8 cellular contexts compared by ENCODE assay signal in genomic region chr20:20003955-20004322, GRCh38. TPM values are rescaled to one million over a fixed set of nuclear protein-coding genes. Genes with fewer than 3 reads are reported as not detected.
DNase-seq lines count a peak whose midpoint lies in the region; ATAC-seq and TF ChIP-seq lines count a peak whose summit lies in the region.
"Not testable (repeated sequence)": the region's sequence is repeated elsewhere in the genome, so short reads cannot be mapped to it uniquely, and the experiment has no call there.

No MANE protein-coding gene starts in this region.

- peaks cover 12% of the 10 kb centered on the region for H3K4me1 Mint-ChIP-seq in activated naive CD4-positive, alpha-beta T cell treated with anti-CD3 and anti-CD28 coated beads, Interleukin-2, amount 10 ng/mL, durations not matched to agents 7 days and 5 days

- not testable (repeated sequence) for H3K36me3 ChIP-seq in BLaER1; SK-N-MC (ENCODE audit: insufficient read depth, low read length); parathyroid adenoma (ENCODE audit: control insufficient read depth, insufficient read depth, low read length)
- peaks cover 16 to 21% of the 10 kb centered on the region in 2 donors for H3K36me3 ChIP-seq in lung (ENCODE audit: control insufficient read depth in 2 of 2, insufficient read depth in 2 of 2, low read length in 2 of 2)

- H3K27me3 ChIP-seq in BLaER1; foreskin keratinocyte; lung (ENCODE audit: control insufficient read depth, insufficient read depth); parathyroid adenoma (ENCODE audit: control insufficient read depth, insufficient read depth, low read length): not testable (repeated sequence)

- not testable (repeated sequence) for H3K9me3 Mint-ChIP-seq in activated naive CD4-positive, alpha-beta T cell treated with anti-CD3 and anti-CD28 coated beads, Interleukin-2, amount 10 ng/mL, durations not matched to agents 7 days and 5 days

- H3K27ac Mint-ChIP-seq in activated naive CD4-positive, alpha-beta T cell treated with anti-CD3 and anti-CD28 coated beads, Interleukin-2, amount 10 ng/mL, durations not matched to agents 7 days and 5 days = not testable (repeated sequence)

- H3K4me3 ChIP-seq in BLaER1 (peak overlapping the region; percentile 58), SK-N-MC (peak overlapping the region; percentile 73), parathyroid adenoma (ENCODE audit: low read depth, low read length) (peak overlapping the region; percentile 38)
- H3K4me3 ChIP-seq in lung = not testable (repeated sequence)

- H3K27me3 Mint-ChIP-seq in activated naive CD4-positive, alpha-beta T cell treated with anti-CD3 and anti-CD28 coated beads, Interleukin-2, amount 10 ng/mL, durations not matched to agents 7 days and 5 days = peaks cover 60% of the 10 kb centered on the region

- 43 to 56% methylated on average over 6 of the region's 6 CpGs for WGBS in lung, 2 donors

- TF ChIP-seq CTCF in foreskin keratinocyte (conservative IDR thresholded peaks at IDR 0.05); lung (IDR thresholded peaks at IDR 0.05; ENCODE audit: control extremely low read depth, extremely low read depth); parathyroid adenoma (IDR thresholded peaks at IDR 0.05): not testable (repeated sequence)

- peak overlapping the region; percentile 29 for H3K4me3 Mint-ChIP-seq in activated naive CD4-positive, alpha-beta T cell treated with anti-CD3 and anti-CD28 coated beads, Interleukin-2, amount 10 ng/mL, durations not matched to agents 7 days and 5 days

- H3K4me2 ChIP-seq in BLaER1 = peak overlapping the region; percentile 92
- H3K4me2 ChIP-seq in parathyroid adenoma (ENCODE audit: low read length) = peak overlapping the region; percentile 62

- not testable (repeated sequence) for H3K79me2 ChIP-seq in parathyroid adenoma

- H3K9me3 ChIP-seq in BLaER1; SK-N-MC (ENCODE audit: low read depth, low read length); lung (ENCODE audit: control insufficient read depth in 2 of 2, insufficient read depth in 1 of 2, low read length in 1 of 2); parathyroid adenoma (ENCODE audit: control insufficient read depth, low read length): not testable (repeated sequence)

- H3K4me1 ChIP-seq in BLaER1 (peaks cover 73% of the 10 kb centered on the region), foreskin keratinocyte (peaks cover 16% of the 10 kb centered on the region), lung (ENCODE audit: control insufficient read depth in 2 of 2, insufficient read depth in 2 of 2, low read length in 2 of 2) (peaks cover 4 to 12% of the 10 kb centered on the region in 2 donors), parathyroid adenoma (peaks cover 34% of the 10 kb centered on the region)

- CTCF ChIA-PET in activated naive CD4-positive, alpha-beta T cell treated with anti-CD3 and anti-CD28 coated beads, Interleukin-2, amount 10 ng/mL, durations not matched to agents 7 days and 5 days (lab: Charles Lee) = not testable (repeated sequence)

- DNase-seq in SK-N-MC (ENCODE audit: low read depth, low spot score); activated naive CD4-positive, alpha-beta T cell treated with anti-CD3 and anti-CD28 coated beads, Interleukin-2, amount 10 ng/mL, durations not matched to agents 7 days and 5 days; caudate nucleus (lab: John Stamatoyannopoulos, UW); foreskin keratinocyte; lung (ENCODE audit: low spot score); substantia nigra (lab: John Stamatoyannopoulos, UW): not testable (repeated sequence)

- H3K27ac ChIP-seq in BLaER1 (peak overlapping the region; percentile 57; the same call in 1 of the 2 replicates), SK-N-MC (peak overlapping the region; percentile 92), caudate nucleus (ENCODE audit: low read depth, low read length) (peak overlapping the region; percentile 79), foreskin keratinocyte (peak overlapping the region; percentile 42), lung (ENCODE audit: low read depth in 1 of 2, low read length in 1 of 2) (peak overlapping the region; percentile 30 to 90), parathyroid adenoma (peak overlapping the region; percentile 75), substantia nigra (ENCODE audit: low read depth, low read length, poor library complexity, severe bottlenecking) (peak overlapping the region; percentile 73)

- H3K9ac ChIP-seq in BLaER1, parathyroid adenoma: not testable (repeated sequence)
- H3K9ac ChIP-seq in SK-N-MC (ENCODE audit: insufficient read length) = peak overlapping the region; percentile 61

- not testable (repeated sequence) for H4K20me1 ChIP-seq in BLaER1

- H3K36me3 Mint-ChIP-seq in activated naive CD4-positive, alpha-beta T cell treated with anti-CD3 and anti-CD28 coated beads, Interleukin-2, amount 10 ng/mL, durations not matched to agents 7 days and 5 days = not testable (repeated sequence)

- ATAC-seq in foreskin keratinocyte; lung (ENCODE audit: insufficient read depth, low FRiP score): not testable (repeated sequence)

- H2AFZ ChIP-seq in parathyroid adenoma = peak overlapping the region; percentile 61

RNA-seq across cellular contexts. Expression of gene NAA20, which starts 13.2 kb away (rescaled TPM):
- total RNA-seq in foreskin keratinocyte = 110 and 118 TPM in 2 replicates
- 134 and 141 TPM in 2 replicates for polyA plus RNA-seq in foreskin keratinocyte
- total RNA-seq in lung = 10 to 100 TPM; 33.6 to 55.6 TPM
- 100 to 1,000 TPM in 1 of 2 donors, 10 to 100 TPM in 1; 64.3 to 143 TPM for polyA plus RNA-seq in lung

RNA-seq across cellular contexts. Expression of gene CRNKL1, which starts 48.3 kb away (rescaled TPM):
- total RNA-seq in foreskin keratinocyte (19.6 and 22.9 TPM in 2 replicates), lung (10 to 100 TPM; 14.5 to 39.5 TPM)
- polyA plus RNA-seq in foreskin keratinocyte (18.6 and 20.9 TPM in 2 replicates), lung (10 to 100 TPM; 11.0 to 26.4 TPM)

RNA-seq across cellular contexts. Expression of gene CFAP61, which starts 48.4 kb away (rescaled TPM):
- total RNA-seq in foreskin keratinocyte = not detected in 2 replicates
- 0.03 TPM in 1 of 2 replicates, not detected in the other for polyA plus RNA-seq in foreskin keratinocyte
- 10 to 100 TPM; 10.7 to 15.4 TPM for total RNA-seq in lung
- 1 to 10 TPM; 2.0 to 2.2 TPM for polyA plus RNA-seq in lung

Comparison
In these comparisons a context has a peak if more than half of its experiments do, and no peak if none do; other contexts are left out.
1. H3K27ac ChIP-seq: peak in every context shown above with its lines; median percentile 92 in SK-N-MC; 79 in caudate nucleus; 75 in parathyroid adenoma; 73 in substantia nigra; 60 in lung; 57 in BLaER1; 42 in foreskin keratinocyte.
2. RNA of gene CFAP61, which starts 48.4 kb away (total RNA-seq): 10.7 to 15.4 TPM in lung; not detected in foreskin keratinocyte; every median in the first group is over 10 times any median in the second.